1 cellular context compared by ENCODE assay signal in the genomic region with DNA sequence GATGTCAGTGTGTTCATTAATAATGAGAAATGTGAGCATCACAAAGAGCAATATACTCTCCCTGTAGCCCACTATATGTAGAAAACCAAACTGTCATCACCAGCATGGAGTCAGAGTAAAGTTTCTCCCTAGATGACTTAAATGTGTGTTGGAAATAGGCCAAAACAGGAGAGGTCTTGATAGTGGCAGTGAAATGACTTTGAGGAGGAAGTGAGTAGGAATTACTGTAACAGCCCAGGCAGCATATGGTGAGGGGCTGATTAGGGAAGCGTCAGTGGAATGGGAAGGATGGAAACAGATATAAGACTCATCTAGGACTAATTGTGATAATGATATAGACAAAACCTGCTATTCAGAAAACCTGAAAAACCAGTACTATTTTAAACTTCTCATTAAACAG.
TF ChIP-seq lines count a peak whose summit lies in the region.

No MANE protein-coding gene starts in this region.

TF ChIP-seq in K562, 482 proteins besides CTCF, POLR2A, EP300 and RAD21 (continued from another document):
- TF ChIP-seq, protein P1, sequence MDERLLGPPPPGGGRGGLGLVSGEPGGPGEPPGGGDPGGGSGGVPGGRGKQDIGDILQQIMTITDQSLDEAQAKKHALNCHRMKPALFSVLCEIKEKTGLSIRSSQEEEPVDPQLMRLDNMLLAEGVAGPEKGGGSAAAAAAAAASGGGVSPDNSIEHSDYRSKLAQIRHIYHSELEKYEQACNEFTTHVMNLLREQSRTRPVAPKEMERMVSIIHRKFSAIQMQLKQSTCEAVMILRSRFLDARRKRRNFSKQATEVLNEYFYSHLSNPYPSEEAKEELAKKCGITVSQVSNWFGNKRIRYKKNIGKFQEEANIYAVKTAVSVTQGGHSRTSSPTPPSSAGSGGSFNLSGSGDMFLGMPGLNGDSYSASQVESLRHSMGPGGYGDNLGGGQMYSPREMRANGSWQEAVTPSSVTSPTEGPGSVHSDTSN (CRISPR knock-in tag; IDR thresholded peaks at IDR 0.05; ENCODE audit: low read depth): no peak
- TF ChIP-seq, protein P1 (tag; conservative IDR thresholded peaks at IDR 0.05; ENCODE audit: low read depth): 0 out of 2 replicates have a peak, but pooled peaks have one; percentile 33
- TF ChIP-seq SRSF1 (IDR thresholded peaks at IDR 0.05; ENCODE audit: low read depth, low read length) (no peak), ZNF133 (CRISPR knock-in tag; IDR thresholded peaks at IDR 0.05) (no peak), POLR2AphosphoS5 (IDR thresholded peaks at IDR 0.05; ENCODE audit: control insufficient read depth, insufficient read depth, low read depth, low read length) (peak; percentile 37; the same call in 1 of the 2 replicates), HDGF (IDR thresholded peaks at IDR 0.05) (no peak), NCOA2 (IDR thresholded peaks at IDR 0.05; ENCODE audit: partially characterized antibody in 2 of 2) (no peak), CBFA2T2 (conservative IDR thresholded peaks at IDR 0.05) (peak; percentile 77), MYC (IDR thresholded peaks at IDR 0.05; ENCODE audit: low read depth, low read length) (no peak), MYC (CRISPR knock-in tag; IDR thresholded peaks at IDR 0.05; ENCODE audit: borderline replicate concordance, low read depth) (no peak), SOX6 (IDR thresholded peaks at IDR 0.05) (peak; percentile 25; the same call in 1 of the 2 replicates), SMARCA4 (IDR thresholded peaks at IDR 0.05) (peak; percentile 84), TCF3 (CRISPR knock-in tag; IDR thresholded peaks at IDR 0.05) (peak; percentile 87), TEAD4 (IDR thresholded peaks at IDR 0.05; ENCODE audit: low read length) (peak; percentile 85), TEAD4 (CRISPR knock-in tag; IDR thresholded peaks at IDR 0.05; ENCODE audit: borderline replicate concordance) (no peak), PML (IDR thresholded peaks at IDR 0.05; ENCODE audit: low read length) (peak; percentile 58; the same call in 1 of the 2 replicates), ZEB2 (IDR thresholded peaks at IDR 0.05) (0 out of 2 replicates have a peak, but pooled peaks have one; percentile 19), JUND (IDR thresholded peaks at IDR 0.05; ENCODE audit: borderline replicate concordance, low read depth, low read length) (peak; percentile 63; the same call in 1 of the 2 replicates), JUND (tag; IDR thresholded peaks at IDR 0.05; ENCODE audit: borderline replicate concordance, low read depth, low read length) (peak; percentile 44; the same call in 1 of the 3 replicates), EP400 (IDR thresholded peaks at IDR 0.05) (no peak), TCFL5 (CRISPR knock-in tag; conservative IDR thresholded peaks at IDR 0.05) (no peak), TRIM24 (IDR thresholded peaks at IDR 0.05) (peak; percentile 77 to 78), FOS (IDR thresholded peaks at IDR 0.05; ENCODE audit: extremely low read depth, insufficient read length) (no peak), ETV1 (tag; conservative IDR thresholded peaks at IDR 0.05; ENCODE audit: low read depth) (peak; percentile 40; the same call in 1 of the 2 replicates), DPF2 (IDR thresholded peaks at IDR 0.05) (peak; percentile 80), FOSL1 (tag; conservative IDR thresholded peaks at IDR 0.05) (peak; percentile 60; the same call in 1 of the 2 replicates), SMARCE1 (IDR thresholded peaks at IDR 0.05) (peak; percentile 67), POLR3G (IDR thresholded peaks at IDR 0.05; ENCODE audit: extremely low read depth, insufficient read length, insufficient replicate concordance) (no peak), ZNF124 (CRISPR knock-in tag; IDR thresholded peaks at IDR 0.05) (no peak), TAL1 (IDR thresholded peaks at IDR 0.05) (peak; percentile 76), CCNT2 (IDR thresholded peaks at IDR 0.05; ENCODE audit: borderline replicate concordance, extremely low read depth, insufficient read length, low read depth, low read length) (peak; percentile 37), KLF16 (IDR thresholded peaks at IDR 0.05) (peak; percentile 59; the same call in 1 of the 2 replicates), ZNF707 (CRISPR knock-in tag; conservative IDR thresholded peaks at IDR 0.05) (no peak), CREM (IDR thresholded peaks at IDR 0.05; ENCODE audit: low read depth) (peak; percentile 30), ZNF77 (CRISPR knock-in tag; IDR thresholded peaks at IDR 0.05) (no peak), NCOA6 (IDR thresholded peaks at IDR 0.05) (no peak), SPI1 (IDR thresholded peaks at IDR 0.05; ENCODE audit: borderline replicate concordance, low read depth, low read length) (peak; percentile 75), RCOR1 (IDR thresholded peaks at IDR 0.05; ENCODE audit: borderline replicate concordance in 1 of 2, low read depth in 2 of 2, low read length in 2 of 2) (0 out of 4 replicates have a peak, but pooled peaks of 1 of the 2 experiments have one; percentile 9), MTA2 (IDR thresholded peaks at IDR 0.05; ENCODE audit: low read depth) (peak; percentile 68), OTX1 (CRISPR knock-in tag; IDR thresholded peaks at IDR 0.05) (no peak), CXXC5 (CRISPR knock-in tag; IDR thresholded peaks at IDR 0.05) (peak; percentile 52), STAT5A (IDR thresholded peaks at IDR 0.05; ENCODE audit: borderline replicate concordance, low read length) (0 out of 2 replicates have a peak, but pooled peaks have one; percentile 31), ARID1B (IDR thresholded peaks at IDR 0.05) (peak; percentile 90), NCOR1 (IDR thresholded peaks at IDR 0.05) (peak; percentile 79), SMARCC2 (IDR thresholded peaks at IDR 0.05; ENCODE audit: low read depth) (peak; percentile 30; the same call in 1 of the 2 replicates), NFIC (IDR thresholded peaks at IDR 0.05) (peak; percentile 95), TAF7 (tag; IDR thresholded peaks at IDR 0.05) (no peak), CTBP1 (IDR thresholded peaks at IDR 0.05; ENCODE audit: borderline replicate concordance) (peak; percentile 50; the same call in 1 of the 2 replicates)
- TF ChIP-seq, protein P2, sequence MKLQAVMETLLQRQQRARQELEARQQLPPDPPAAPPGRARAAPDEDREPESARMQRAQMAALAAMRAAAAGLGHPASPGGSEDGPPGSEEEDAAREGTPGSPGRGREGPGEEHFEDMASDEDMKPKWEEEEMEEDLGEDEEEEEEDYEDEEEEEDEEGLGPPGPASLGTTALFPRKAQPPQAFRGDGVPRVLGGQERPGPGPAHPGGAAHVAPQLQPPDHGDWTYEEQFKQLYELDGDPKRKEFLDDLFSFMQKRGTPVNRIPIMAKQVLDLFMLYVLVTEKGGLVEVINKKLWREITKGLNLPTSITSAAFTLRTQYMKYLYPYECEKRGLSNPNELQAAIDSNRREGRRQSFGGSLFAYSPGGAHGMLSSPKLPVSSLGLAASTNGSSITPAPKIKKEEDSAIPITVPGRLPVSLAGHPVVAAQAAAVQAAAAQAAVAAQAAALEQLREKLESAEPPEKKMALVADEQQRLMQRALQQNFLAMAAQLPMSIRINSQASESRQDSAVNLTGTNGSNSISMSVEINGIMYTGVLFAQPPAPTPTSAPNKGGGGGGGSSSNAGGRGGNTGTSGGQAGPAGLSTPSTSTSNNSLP (IDR thresholded peaks at IDR 0.05; ENCODE audit: borderline replicate concordance, low read depth, low read length): peak; percentile 21; the same call in 1 of the 2 replicates
- TF ChIP-seq, protein P3, sequence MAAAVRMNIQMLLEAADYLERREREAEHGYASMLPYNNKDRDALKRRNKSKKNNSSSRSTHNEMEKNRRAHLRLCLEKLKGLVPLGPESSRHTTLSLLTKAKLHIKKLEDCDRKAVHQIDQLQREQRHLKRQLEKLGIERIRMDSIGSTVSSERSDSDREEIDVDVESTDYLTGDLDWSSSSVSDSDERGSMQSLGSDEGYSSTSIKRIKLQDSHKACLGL (CRISPR knock-in tag; IDR thresholded peaks at IDR 0.05; ENCODE audit: borderline replicate concordance, poor library complexity, severe bottlenecking): no peak
- TF ChIP-seq, protein P4, sequence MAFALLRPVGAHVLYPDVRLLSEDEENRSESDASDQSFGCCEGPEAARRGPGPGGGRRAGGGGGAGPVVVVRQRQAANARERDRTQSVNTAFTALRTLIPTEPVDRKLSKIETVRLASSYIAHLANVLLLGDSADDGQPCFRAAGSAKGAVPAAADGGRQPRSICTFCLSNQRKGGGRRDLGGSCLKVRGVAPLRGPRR (CRISPR knock-in tag; IDR thresholded peaks at IDR 0.05): no peak
- TF ChIP-seq, protein P5, sequence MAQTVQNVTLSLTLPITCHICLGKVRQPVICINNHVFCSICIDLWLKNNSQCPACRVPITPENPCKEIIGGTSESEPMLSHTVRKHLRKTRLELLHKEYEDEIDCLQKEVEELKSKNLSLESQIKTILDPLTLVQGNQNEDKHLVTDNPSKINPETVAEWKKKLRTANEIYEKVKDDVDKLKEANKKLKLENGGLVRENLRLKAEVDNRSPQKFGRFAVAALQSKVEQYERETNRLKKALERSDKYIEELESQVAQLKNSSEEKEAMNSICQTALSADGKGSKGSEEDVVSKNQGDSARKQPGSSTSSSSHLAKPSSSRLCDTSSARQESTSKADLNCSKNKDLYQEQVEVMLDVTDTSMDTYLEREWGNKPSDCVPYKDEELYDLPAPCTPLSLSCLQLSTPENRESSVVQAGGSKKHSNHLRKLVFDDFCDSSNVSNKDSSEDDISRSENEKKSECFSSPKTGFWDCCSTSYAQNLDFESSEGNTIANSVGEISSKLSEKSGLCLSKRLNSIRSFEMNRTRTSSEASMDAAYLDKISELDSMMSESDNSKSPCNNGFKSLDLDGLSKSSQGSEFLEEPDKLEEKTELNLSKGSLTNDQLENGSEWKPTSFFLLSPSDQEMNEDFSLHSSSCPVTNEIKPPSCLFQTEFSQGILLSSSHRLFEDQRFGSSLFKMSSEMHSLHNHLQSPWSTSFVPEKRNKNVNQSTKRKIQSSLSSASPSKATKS (CRISPR knock-in tag; IDR thresholded peaks at IDR 0.05): no peak
- TF ChIP-seq, protein P6, sequence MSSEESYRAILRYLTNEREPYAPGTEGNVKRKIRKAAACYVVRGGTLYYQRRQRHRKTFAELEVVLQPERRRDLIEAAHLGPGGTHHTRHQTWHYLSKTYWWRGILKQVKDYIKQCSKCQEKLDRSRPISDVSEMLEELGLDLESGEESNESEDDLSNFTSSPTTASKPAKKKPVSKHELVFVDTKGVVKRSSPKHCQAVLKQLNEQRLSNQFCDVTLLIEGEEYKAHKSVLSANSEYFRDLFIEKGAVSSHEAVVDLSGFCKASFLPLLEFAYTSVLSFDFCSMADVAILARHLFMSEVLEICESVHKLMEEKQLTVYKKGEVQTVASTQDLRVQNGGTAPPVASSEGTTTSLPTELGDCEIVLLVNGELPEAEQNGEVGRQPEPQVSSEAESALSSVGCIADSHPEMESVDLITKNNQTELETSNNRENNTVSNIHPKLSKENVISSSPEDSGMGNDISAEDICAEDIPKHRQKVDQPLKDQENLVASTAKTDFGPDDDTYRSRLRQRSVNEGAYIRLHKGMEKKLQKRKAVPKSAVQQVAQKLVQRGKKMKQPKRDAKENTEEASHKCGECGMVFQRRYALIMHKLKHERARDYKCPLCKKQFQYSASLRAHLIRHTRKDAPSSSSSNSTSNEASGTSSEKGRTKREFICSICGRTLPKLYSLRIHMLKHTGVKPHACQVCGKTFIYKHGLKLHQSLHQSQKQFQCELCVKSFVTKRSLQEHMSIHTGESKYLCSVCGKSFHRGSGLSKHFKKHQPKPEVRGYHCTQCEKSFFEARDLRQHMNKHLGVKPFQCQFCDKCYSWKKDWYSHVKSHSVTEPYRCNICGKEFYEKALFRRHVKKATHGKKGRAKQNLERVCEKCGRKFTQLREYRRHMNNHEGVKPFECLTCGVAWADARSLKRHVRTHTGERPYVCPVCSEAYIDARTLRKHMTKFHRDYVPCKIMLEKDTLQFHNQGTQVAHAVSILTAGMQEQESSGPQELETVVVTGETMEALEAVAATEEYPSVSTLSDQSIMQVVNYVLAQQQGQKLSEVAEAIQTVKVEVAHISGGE (CRISPR knock-in tag; IDR thresholded peaks at IDR 0.05): 0 out of 6 replicates have a peak, but pooled peaks of 1 of the 3 experiments have one; percentile 34
- TF ChIP-seq, protein P7, sequence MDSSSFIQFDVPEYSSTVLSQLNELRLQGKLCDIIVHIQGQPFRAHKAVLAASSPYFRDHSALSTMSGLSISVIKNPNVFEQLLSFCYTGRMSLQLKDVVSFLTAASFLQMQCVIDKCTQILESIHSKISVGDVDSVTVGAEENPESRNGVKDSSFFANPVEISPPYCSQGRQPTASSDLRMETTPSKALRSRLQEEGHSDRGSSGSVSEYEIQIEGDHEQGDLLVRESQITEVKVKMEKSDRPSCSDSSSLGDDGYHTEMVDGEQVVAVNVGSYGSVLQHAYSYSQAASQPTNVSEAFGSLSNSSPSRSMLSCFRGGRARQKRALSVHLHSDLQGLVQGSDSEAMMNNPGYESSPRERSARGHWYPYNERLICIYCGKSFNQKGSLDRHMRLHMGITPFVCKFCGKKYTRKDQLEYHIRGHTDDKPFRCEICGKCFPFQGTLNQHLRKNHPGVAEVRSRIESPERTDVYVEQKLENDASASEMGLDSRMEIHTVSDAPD (CRISPR knock-in tag; IDR thresholded peaks at IDR 0.05): no peak
- TF ChIP-seq, protein P8, sequence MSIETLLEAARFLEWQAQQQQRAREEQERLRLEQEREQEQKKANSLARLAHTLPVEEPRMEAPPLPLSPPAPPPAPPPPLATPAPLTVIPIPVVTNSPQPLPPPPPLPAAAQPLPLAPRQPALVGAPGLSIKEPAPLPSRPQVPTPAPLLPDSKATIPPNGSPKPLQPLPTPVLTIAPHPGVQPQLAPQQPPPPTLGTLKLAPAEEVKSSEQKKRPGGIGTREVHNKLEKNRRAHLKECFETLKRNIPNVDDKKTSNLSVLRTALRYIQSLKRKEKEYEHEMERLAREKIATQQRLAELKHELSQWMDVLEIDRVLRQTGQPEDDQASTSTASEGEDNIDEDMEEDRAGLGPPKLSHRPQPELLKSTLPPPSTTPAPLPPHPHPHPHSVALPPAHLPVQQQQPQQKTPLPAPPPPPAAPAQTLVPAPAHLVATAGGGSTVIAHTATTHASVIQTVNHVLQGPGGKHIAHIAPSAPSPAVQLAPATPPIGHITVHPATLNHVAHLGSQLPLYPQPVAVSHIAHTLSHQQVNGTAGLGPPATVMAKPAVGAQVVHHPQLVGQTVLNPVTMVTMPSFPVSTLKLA (conservative IDR thresholded peaks at IDR 0.05): 0 out of 4 replicates have a peak, but pooled peaks of 1 of the 2 experiments have one; percentile 24
